1 cellular context compared by ENCODE assay signal in genomic region chr2:83784920-83785319, GRCh38.
TF ChIP-seq lines count a peak whose summit lies in the region.

No MANE protein-coding gene starts in this region.

TF ChIP-seq in K562, 482 proteins besides CTCF, POLR2A, EP300 and RAD21 (continued from another document):
- TF ChIP-seq DEAF1 (CRISPR knock-in tag; IDR thresholded peaks at IDR 0.05) (no peak), SMARCE1 (IDR thresholded peaks at IDR 0.05) (no peak)
